In genomic region chr9:88522360-88522759, GRCh38 we compare ENCODE assay signal across 34 cellular contexts. TPM values are rescaled to one million over a fixed set of nuclear protein-coding genes. Genes with fewer than 3 reads are reported as not detected.
"Had no signal": no experiment of that assay in that cellular context is flagged by ENCODE, and none has a peak within 500 bp of the region (broad histone marks: within the 10 kb centered on the region; RNA-seq: fewer than 3 reads in every experiment).

No MANE protein-coding gene starts in this region.

- H3K4me3 ChIP-seq: ascending aorta, breast epithelium, cardiac muscle cell, esophagus squamous epithelium, gastroesophageal sphincter had no signal

- H3K27ac ChIP-seq: ascending aorta, cardiac muscle cell, epithelial cell of prostate, esophagus squamous epithelium, gastroesophageal sphincter had no signal

- H3K36me3 ChIP-seq: ascending aorta, breast epithelium, cardiac muscle cell, esophagus squamous epithelium, gastroesophageal sphincter had no signal

- H3K27ac Mint-ChIP-seq: activated CD4-positive, alpha-beta memory T cell treated with anti-CD3 and anti-CD28 coated beads for 36 hours; activated CD4-positive, alpha-beta T cell treated with anti-CD3 and anti-CD28 coated beads for 36 hours; activated CD4-positive, alpha-beta T cell treated with anti-CD3 and anti-CD28 coated beads, Interleukin-2, amount 10 ng/mL, durations not matched to agents 24 days and 14 days; activated CD8-positive, alpha-beta memory T cell treated with anti-CD3 and anti-CD28 coated beads, Interleukin-2, amount 10 ng/mL, durations not matched to agents 7 days and 5 days; activated CD8-positive, alpha-beta T cell treated with anti-CD3 and anti-CD28 coated beads, Interleukin-2, amount 10 ng/mL, durations not matched to agents 7 days and 5 days; activated naive CD4-positive, alpha-beta T cell treated with anti-CD3 and anti-CD28 coated beads for 36 hours; activated naive CD4-positive, alpha-beta T cell treated with anti-CD3 and anti-CD28 coated beads, Interleukin-2, amount 50 U/mL, for 24 hours; activated naive CD8-positive, alpha-beta T cell treated with anti-CD3 and anti-CD28 coated beads for 36 hours; activated naive CD8-positive, alpha-beta T cell treated with anti-CD3 and anti-CD28 coated beads, Interleukin-2, amount 50 U/mL, for 24 hours; activated T-helper 1 cell treated with anti-CD3 and anti-CD28 coated beads, Interleukin-12 subunit alpha, Interleukin-12 subunit beta, Interleukin-2, Interleukin-4 antibody, amounts not matched to agents 30 ng/mL and 10 ng/mL and 1 ng/mL, durations not matched to agents 14 hours and 24 hours and 36 hours; activated T-helper 2 cell treated with anti-CD3 and anti-CD28 coated beads, Interferon-gamma antibody, Interleukin-2, Interleukin-4, amounts not matched to agents 10 μg/mL and 5 μg/mL and 100 μg/mL, durations not matched to agents 14 hours and 24 hours and 36 hours had no signal

- DNase-seq: activated CD4-positive, alpha-beta memory T cell treated with anti-CD3 and anti-CD28 coated beads for 36 hours; activated CD4-positive, alpha-beta T cell treated with anti-CD3 and anti-CD28 coated beads for 36 hours; activated CD4-positive, alpha-beta T cell treated with anti-CD3 and anti-CD28 coated beads, Interleukin-2, amount 10 ng/mL, durations not matched to agents 24 days and 14 days; activated CD4-positive, CD25-positive, alpha-beta regulatory T cell; activated CD4-positive, CD25-positive, alpha-beta regulatory T cell treated with anti-CD3 and anti-CD28 coated beads, Interleukin-2, amount 50 U/mL, for 72 hours; activated CD8-positive, alpha-beta memory T cell treated with anti-CD3 and anti-CD28 coated beads, Interleukin-2, amount 10 ng/mL, durations not matched to agents 7 days and 5 days; activated CD8-positive, alpha-beta memory T cell treated with anti-CD3 and anti-CD28 coated beads, Interleukin-2, amount 50 U/mL, for 4 hours; activated CD8-positive, alpha-beta T cell treated with anti-CD3 and anti-CD28 coated beads, Interleukin-2, amount 10 ng/mL, durations not matched to agents 7 days and 5 days; activated effector memory CD4-positive, alpha-beta T cell treated with anti-CD3 and anti-CD28 coated beads, Interleukin-2, amount 50 U/mL, for 16 hours; activated naive CD4-positive, alpha-beta T cell treated with anti-CD3 and anti-CD28 coated beads for 36 hours; activated naive CD8-positive, alpha-beta T cell treated with anti-CD3 and anti-CD28 coated beads for 36 hours; activated naive CD8-positive, alpha-beta T cell treated with anti-CD3 and anti-CD28 coated beads, Interleukin-2, amount 50 U/mL, for 24 hours; activated T-cell treated with anti-CD3 and anti-CD28 coated beads, Interleukin-2, amount 50 U/mL, for 1 hour; activated T-cell treated with anti-CD3 and anti-CD28 coated beads, Interleukin-2, amount 50 U/mL, for 48 hours; central memory CD4-positive, alpha-beta T cell; cerebellar nuclear complex; cortex of kidney; effector CD8-positive, alpha-beta T cell; esophagus squamous epithelium; foreskin melanocyte; head of caudate nucleus; T-helper 2 cell had no signal

- H3K4me1 Mint-ChIP-seq: activated CD4-positive, alpha-beta T cell treated with anti-CD3 and anti-CD28 coated beads for 36 hours; activated CD8-positive, alpha-beta memory T cell treated with anti-CD3 and anti-CD28 coated beads, Interleukin-2, amount 10 ng/mL, durations not matched to agents 7 days and 5 days; activated naive CD4-positive, alpha-beta T cell treated with anti-CD3 and anti-CD28 coated beads, Interleukin-2, amount 50 U/mL, for 24 hours; activated naive CD8-positive, alpha-beta T cell treated with anti-CD3 and anti-CD28 coated beads for 36 hours; activated naive CD8-positive, alpha-beta T cell treated with anti-CD3 and anti-CD28 coated beads, Interleukin-2, amount 50 U/mL, for 24 hours had no signal

- H3K36me3 Mint-ChIP-seq: activated CD4-positive, alpha-beta memory T cell treated with anti-CD3 and anti-CD28 coated beads for 36 hours; activated CD8-positive, alpha-beta memory T cell treated with anti-CD3 and anti-CD28 coated beads, Interleukin-2, amount 10 ng/mL, durations not matched to agents 7 days and 5 days; activated naive CD4-positive, alpha-beta T cell treated with anti-CD3 and anti-CD28 coated beads, Interleukin-2, amount 50 U/mL, for 24 hours; activated naive CD8-positive, alpha-beta T cell treated with anti-CD3 and anti-CD28 coated beads for 36 hours; brain had no signal

- H3K4me3 Mint-ChIP-seq: activated CD4-positive, alpha-beta memory T cell treated with anti-CD3 and anti-CD28 coated beads for 36 hours; activated CD4-positive, alpha-beta T cell treated with anti-CD3 and anti-CD28 coated beads for 36 hours; activated CD4-positive, alpha-beta T cell treated with anti-CD3 and anti-CD28 coated beads, Interleukin-2, amount 10 ng/mL, durations not matched to agents 24 days and 14 days; activated CD8-positive, alpha-beta memory T cell treated with anti-CD3 and anti-CD28 coated beads, Interleukin-2, amount 10 ng/mL, durations not matched to agents 7 days and 5 days; activated CD8-positive, alpha-beta T cell treated with anti-CD3 and anti-CD28 coated beads, Interleukin-2, amount 10 ng/mL, durations not matched to agents 7 days and 5 days; activated naive CD4-positive, alpha-beta T cell treated with anti-CD3 and anti-CD28 coated beads for 36 hours; activated naive CD4-positive, alpha-beta T cell treated with anti-CD3 and anti-CD28 coated beads, Interleukin-2, amount 50 U/mL, for 24 hours; activated naive CD8-positive, alpha-beta T cell treated with anti-CD3 and anti-CD28 coated beads for 36 hours; activated naive CD8-positive, alpha-beta T cell treated with anti-CD3 and anti-CD28 coated beads, Interleukin-2, amount 50 U/mL, for 24 hours; activated T-helper 1 cell treated with anti-CD3 and anti-CD28 coated beads, Interleukin-12 subunit alpha, Interleukin-12 subunit beta, Interleukin-2, Interleukin-4 antibody, amounts not matched to agents 30 ng/mL and 10 ng/mL and 1 ng/mL, durations not matched to agents 14 hours and 24 hours and 36 hours; brain had no signal

- H3K27me3 Mint-ChIP-seq: activated naive CD4-positive, alpha-beta T cell treated with anti-CD3 and anti-CD28 coated beads, Interleukin-2, amount 50 U/mL, for 24 hours had no signal

- ATAC-seq: activated CD4-positive, alpha-beta T cell treated with anti-CD3 and anti-CD28 coated beads for 36 hours; activated CD8-positive, alpha-beta memory T cell treated with anti-CD3 and anti-CD28 coated beads, Interleukin-2, amount 10 ng/mL, durations not matched to agents 7 days and 5 days; activated CD8-positive, alpha-beta T cell treated with anti-CD3 and anti-CD28 coated beads, Interleukin-2, amount 10 ng/mL, durations not matched to agents 7 days and 5 days; activated naive CD8-positive, alpha-beta T cell treated with anti-CD3 and anti-CD28 coated beads, Interleukin-2, amount 50 U/mL, for 24 hours; gastroesophageal sphincter had no signal

- H3K9me3 ChIP-seq: ascending aorta, breast epithelium, esophagus squamous epithelium, gastroesophageal sphincter had no signal

- H3K27me3 ChIP-seq: ascending aorta, breast epithelium, cardiac muscle cell, gastroesophageal sphincter had no signal

- H3K9me3 Mint-ChIP-seq: activated CD4-positive, alpha-beta memory T cell treated with anti-CD3 and anti-CD28 coated beads for 36 hours; activated CD4-positive, alpha-beta T cell treated with anti-CD3 and anti-CD28 coated beads, Interleukin-2, amount 10 ng/mL, durations not matched to agents 24 days and 14 days; activated naive CD4-positive, alpha-beta T cell treated with anti-CD3 and anti-CD28 coated beads for 36 hours; activated naive CD4-positive, alpha-beta T cell treated with anti-CD3 and anti-CD28 coated beads, Interleukin-2, amount 50 U/mL, for 24 hours; activated naive CD8-positive, alpha-beta T cell treated with anti-CD3 and anti-CD28 coated beads for 36 hours; activated naive CD8-positive, alpha-beta T cell treated with anti-CD3 and anti-CD28 coated beads, Interleukin-2, amount 50 U/mL, for 24 hours; activated T-helper 1 cell treated with anti-CD3 and anti-CD28 coated beads, Interleukin-12 subunit alpha, Interleukin-12 subunit beta, Interleukin-2, Interleukin-4 antibody, amounts not matched to agents 30 ng/mL and 10 ng/mL and 1 ng/mL, durations not matched to agents 14 hours and 24 hours and 36 hours; activated T-helper 2 cell treated with anti-CD3 and anti-CD28 coated beads, Interferon-gamma antibody, Interleukin-2, Interleukin-4, amounts not matched to agents 10 μg/mL and 5 μg/mL and 100 μg/mL, durations not matched to agents 14 hours and 24 hours and 36 hours had no signal

- H3K4me1 ChIP-seq: ascending aorta, esophagus squamous epithelium, gastroesophageal sphincter had no signal

RNA-seq across cellular contexts. Expression of gene NXNL2, which starts 12.6 kb away (rescaled TPM):
- total RNA-seq: activated CD4-positive, alpha-beta memory T cell treated with anti-CD3 and anti-CD28 coated beads for 36 hours; activated CD4-positive, alpha-beta T cell treated with anti-CD3 and anti-CD28 coated beads for 36 hours; activated CD4-positive, alpha-beta T cell treated with anti-CD3 and anti-CD28 coated beads, Interleukin-2, amount 10 ng/mL, durations not matched to agents 24 days and 14 days; activated CD8-positive, alpha-beta memory T cell treated with anti-CD3 and anti-CD28 coated beads for 36 hours; activated CD8-positive, alpha-beta memory T cell treated with anti-CD3 and anti-CD28 coated beads, Interleukin-2, amount 10 ng/mL, durations not matched to agents 7 days and 5 days; activated CD8-positive, alpha-beta T cell treated with anti-CD3 and anti-CD28 coated beads, Interleukin-2, amount 10 ng/mL, durations not matched to agents 7 days and 5 days; activated naive CD4-positive, alpha-beta T cell treated with anti-CD3 and anti-CD28 coated beads for 36 hours; activated naive CD8-positive, alpha-beta T cell treated with anti-CD3 and anti-CD28 coated beads for 36 hours; activated T-helper 1 cell treated with anti-CD3 and anti-CD28 coated beads, Interleukin-12 subunit alpha, Interleukin-12 subunit beta, Interleukin-2, Interleukin-4 antibody, amounts not matched to agents 30 ng/mL and 10 ng/mL and 1 ng/mL, durations not matched to agents 14 hours and 24 hours and 36 hours; activated T-helper 2 cell treated with anti-CD3 and anti-CD28 coated beads, Interferon-gamma antibody, Interleukin-2, Interleukin-4, amounts not matched to agents 10 μg/mL and 5 μg/mL and 100 μg/mL, durations not matched to agents 14 hours and 24 hours and 36 hours; ascending aorta; cardiac muscle cell; endothelial cell of umbilical vein; T-helper 1 cell treated with Interleukin-12 subunit alpha and Interleukin-12 subunit beta and Interleukin-4 antibody, amounts not matched to agents 30 ng/mL and 1 ng/mL, for 36 hours had no signal
